20 cellular contexts compared by ENCODE assay signal in the genomic region with DNA sequence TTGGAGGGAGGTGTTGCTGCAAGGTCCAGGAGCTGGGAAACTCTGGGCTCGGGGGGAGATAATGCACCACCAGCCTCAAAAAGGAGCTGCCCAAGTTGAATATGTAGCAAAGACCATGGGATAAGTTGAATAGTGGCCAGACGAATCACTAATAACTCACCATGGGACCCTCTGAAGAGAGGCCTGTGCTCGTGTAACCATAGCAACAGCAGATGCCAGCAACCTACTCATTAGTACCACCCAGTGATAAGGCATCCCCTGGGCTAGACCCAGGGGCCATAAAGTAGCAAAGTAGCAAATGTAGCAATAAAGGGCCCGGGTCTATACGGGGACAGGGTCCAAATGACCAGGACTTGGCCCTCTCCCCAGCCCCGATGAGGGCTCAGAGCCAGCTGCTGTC.
"Had no signal": no experiment of that assay in that cellular context is flagged by ENCODE, and none has a peak within 500 bp of the region (broad histone marks: within the 10 kb centered on the region; RNA-seq: fewer than 3 reads in every experiment).

No MANE protein-coding gene starts in this region.

- ATAC-seq: activated CD4-positive, alpha-beta T cell treated with anti-CD3 and anti-CD28 coated beads for 36 hours; left lobe of liver; stimulated activated naive B cell treated with anti-CD40 and anti-IgM and Interleukin-4, amounts not matched to agents 10 μg/mL and 1 μg/mL and 100 μg/mL, for 72 hours; WTC11 had no signal

- H3K27ac Mint-ChIP-seq: activated CD4-positive, alpha-beta T cell treated with anti-CD3 and anti-CD28 coated beads for 36 hours; activated naive CD8-positive, alpha-beta T cell treated with anti-CD3 and anti-CD28 coated beads for 36 hours; nephron progenitor cell; progenitor cell of endocrine pancreas; stimulated activated naive B cell treated with anti-CD40 and anti-IgM and Interleukin-4, amounts not matched to agents 10 μg/mL and 1 μg/mL and 100 μg/mL, for 72 hours; T-helper 2 cell treated with Interferon-gamma antibody and Interleukin-4, amounts not matched to agents 5 μg/mL and 100 μg/mL, for 36 hours; WTC11 had no signal

- H3K27me3 ChIP-seq: dorsolateral prefrontal cortex, spleen, thyroid gland had no signal

- DNase-seq: activated CD4-positive, alpha-beta T cell treated with anti-CD3 and anti-CD28 coated beads for 36 hours; activated CD4-positive, alpha-beta T cell treated with anti-CD3 and anti-CD28 coated beads, Interleukin-2, amount 50 U/mL, for 48 hours; activated gamma-delta T cell; activated naive CD8-positive, alpha-beta T cell treated with anti-CD3 and anti-CD28 coated beads for 36 hours; amniotic stem cell; hippocampal formation; mammary epithelial cell; midbrain; nephron progenitor cell; occipital lobe; spleen; stimulated activated naive B cell treated with anti-CD40 and anti-IgM and Interleukin-4, amounts not matched to agents 10 μg/mL and 1 μg/mL and 100 μg/mL, for 72 hours; thyroid gland had no signal

- H3K36me3 Mint-ChIP-seq: activated naive CD8-positive, alpha-beta T cell treated with anti-CD3 and anti-CD28 coated beads for 36 hours; stimulated activated naive B cell treated with anti-CD40 and anti-IgM and Interleukin-4, amounts not matched to agents 10 μg/mL and 1 μg/mL and 100 μg/mL, for 72 hours; WTC11 had no signal

- H3K9me3 ChIP-seq: spleen, thyroid gland had no signal

- FAIRE-seq: islet of Langerhans, TTC549 had no signal

- H3K4me1 ChIP-seq: spleen, thyroid gland had no signal

- H3K27ac ChIP-seq: spleen, thyroid gland had no signal

- H3K4me3 ChIP-seq: dorsolateral prefrontal cortex, spleen, thyroid gland had no signal

- H3K36me3 ChIP-seq: spleen, thyroid gland had no signal

- H3K9me3 Mint-ChIP-seq: activated naive CD8-positive, alpha-beta T cell treated with anti-CD3 and anti-CD28 coated beads for 36 hours; stimulated activated naive B cell treated with anti-CD40 and anti-IgM and Interleukin-4, amounts not matched to agents 10 μg/mL and 1 μg/mL and 100 μg/mL, for 72 hours; T-helper 2 cell treated with Interferon-gamma antibody and Interleukin-4, amounts not matched to agents 5 μg/mL and 100 μg/mL, for 36 hours; WTC11 had no signal
